22 cellular contexts compared by ENCODE assay signal in genomic region chr5:120538149-120538548, GRCh38.
A peak's percentile ranks its signal among the peaks of the same experiment; 100 is the strongest.
DNase-seq lines count a peak whose midpoint lies in the region; ATAC-seq and TF ChIP-seq lines count a peak whose summit lies in the region.
"Had no signal": no experiment of that assay in that cellular context is flagged by ENCODE, and none has a peak within 500 bp of the region (broad histone marks: within the 10 kb centered on the region; RNA-seq: fewer than 3 reads in every experiment).

No MANE protein-coding gene starts in this region.

- H3K27ac Mint-ChIP-seq in MCF 10A (ENCODE audit: low read depth, unreplicated experiment) (peak overlapping the region; percentile 79), nephron progenitor cell (no peak overlapping the region)
- H3K27ac Mint-ChIP-seq: CD14-positive monocyte; naive thymus-derived CD4-positive, alpha-beta T cell; progenitor cell of endocrine pancreas had no signal

- H3K36me3 Mint-ChIP-seq in MCF 10A (ENCODE audit: insufficient read depth, unreplicated experiment) (no peaks in the 10 kb centered on the region), nephron progenitor cell (ENCODE audit: low read depth) (no peaks in the 10 kb centered on the region)
- H3K36me3 Mint-ChIP-seq: activated naive CD4-positive, alpha-beta T cell treated with anti-CD3 and anti-CD28 coated beads, Interleukin-2, amount 50 U/mL, for 72 hours; CD14-positive monocyte; naive thymus-derived CD4-positive, alpha-beta T cell had no signal

- H3K4me3 Mint-ChIP-seq in MCF 10A (ENCODE audit: unreplicated experiment) (no peak overlapping the region), nephron progenitor cell (no peak overlapping the region)
- H3K4me3 Mint-ChIP-seq: CD14-positive monocyte; naive thymus-derived CD4-positive, alpha-beta T cell had no signal

- intact Hi-C loops in MCF 10A (cut with micrococcal nuclease) (loop anchor here (5.0 kb wide), 1 partner anchor 79 kb away; no protein-coding TSS in a partner anchor), breast epithelium (cut with DNase I; ENCODE audit: low total_unique reads) (no loop called here)

- peak; percentile 25 for DNase-seq in MCF 10A (ENCODE audit: unreplicated experiment)
- DNase-seq in breast epithelium (ENCODE audit: low spot score in 2 of 2) = no peak
- DNase-seq in amniotic epithelial cell (ENCODE audit: low read depth) = peak; percentile 27
- peak; percentile 6 to 36 for DNase-seq in foreskin keratinocyte
- DNase-seq in H7 = no peak
- DNase-seq in D341Med (ENCODE audit: low spot score) = no peak
- no peak for DNase-seq in stimulated activated CD4-positive, alpha-beta T cell treated with anti-CD3 and anti-CD28 coated beads, Interleukin-15, amount 100 ng/mL, for 24 hours
- no peak for DNase-seq in nephron progenitor cell
- DNase-seq: activated CD8-positive, alpha-beta memory T cell treated with anti-CD3 and anti-CD28 coated beads for 24 hours; DMS153; dorsolateral prefrontal cortex; GOT3; head of caudate nucleus; MV-4-11; naive thymus-derived CD4-positive, alpha-beta T cell; NCI-H2029; T-helper 9 cell had no signal

- peak; percentile 26 for ATAC-seq in foreskin keratinocyte
- ATAC-seq: activated naive CD4-positive, alpha-beta T cell treated with anti-CD3 and anti-CD28 coated beads, Interleukin-2, amount 50 U/mL, for 72 hours; naive thymus-derived CD4-positive, alpha-beta T cell had no signal

- no peaks in the 10 kb centered on the region for H3K36me3 ChIP-seq in breast epithelium
- H3K36me3 ChIP-seq in H7 (replicated peaks; ENCODE audit: control insufficient read depth, insufficient read depth, low read length) = no peaks in the 10 kb centered on the region
- H3K36me3 ChIP-seq: cardiac muscle cell had no signal

- H3K4me3 ChIP-seq in breast epithelium = no peak overlapping the region
- no peak overlapping the region for H3K4me3 ChIP-seq in H7 (ENCODE audit: insufficient read depth, low read depth, low read length)
- H3K4me3 ChIP-seq: cardiac muscle cell, dorsolateral prefrontal cortex had no signal

- TF ChIP-seq CTCF in MCF 10A (IDR thresholded peaks at IDR 0.05; ENCODE audit: unreplicated experiment) = no peak
- TF ChIP-seq CTCF in breast epithelium (IDR thresholded peaks at IDR 0.05) = no peak
- TF ChIP-seq CTCF in foreskin keratinocyte (conservative IDR thresholded peaks at IDR 0.05) = no peak
- TF ChIP-seq CTCF in nephron progenitor cell (IDR thresholded peaks at IDR 0.05) = no peak

- no TSS peak for BruUV-seq in MCF 10A (replicated peaks; lab: Mats Ljungman, UMichigan)

- TF ChIP-seq POLR2A in breast epithelium (IDR thresholded peaks at IDR 0.05) = no peak

- no peaks in the 10 kb centered on the region for H3K4me1 ChIP-seq in breast epithelium
- H3K4me1 ChIP-seq in foreskin keratinocyte = peaks cover 4% of the 10 kb centered on the region

- CTCF ChIA-PET in MCF 10A (lab: Yijun Ruan, JAX) = interaction anchor here (0.5 to 0.9 kb wide), 2 partner anchors 11 to 64 kb away, joined by 4 to 5 read pairs; no protein-coding TSS in a partner anchor

- H3K4me1 Mint-ChIP-seq in MCF 10A (ENCODE audit: insufficient read depth, unreplicated experiment) = peaks cover 27% of the 10 kb centered on the region
- no peaks in the 10 kb centered on the region for H3K4me1 Mint-ChIP-seq in nephron progenitor cell
- H3K4me1 Mint-ChIP-seq: naive thymus-derived CD4-positive, alpha-beta T cell had no signal

- H3K9me3 Mint-ChIP-seq in MCF 10A (ENCODE audit: unreplicated experiment) = no peaks in the 10 kb centered on the region
- H3K9me3 Mint-ChIP-seq in nephron progenitor cell = no peaks in the 10 kb centered on the region

- H3K27ac ChIP-seq in breast epithelium (no peak overlapping the region), foreskin keratinocyte (no peak overlapping the region)
- H3K27ac ChIP-seq: 22Rv1, cardiac muscle cell, dorsolateral prefrontal cortex had no signal

- H3K27me3 ChIP-seq in breast epithelium = no peaks in the 10 kb centered on the region
- no peaks in the 10 kb centered on the region for H3K27me3 ChIP-seq in foreskin keratinocyte
- H3K27me3 ChIP-seq in H7 (ENCODE audit: control insufficient read depth, insufficient read depth, low read length) = no peaks in the 10 kb centered on the region
- H3K27me3 ChIP-seq: cardiac muscle cell, dorsolateral prefrontal cortex had no signal

- POLR2A ChIA-PET in MCF 10A (lab: Yijun Ruan, JAX) = no interaction called here

- no peaks in the 10 kb centered on the region for H3K9me3 ChIP-seq in breast epithelium

- H3K27me3 Mint-ChIP-seq in MCF 10A (ENCODE audit: insufficient read depth, unreplicated experiment) (no peaks in the 10 kb centered on the region), nephron progenitor cell (ENCODE audit: low read depth, poor library complexity) (no peaks in the 10 kb centered on the region)
- H3K27me3 Mint-ChIP-seq: naive thymus-derived CD4-positive, alpha-beta T cell; progenitor cell of endocrine pancreas had no signal

Comparison
In these comparisons a context has a peak if more than half of its experiments do, and no peak if none do; other contexts are left out.
1. DNase-seq: peak in MCF 10A (single experiment), amniotic epithelial cell (single experiment) and foreskin keratinocyte (2 of 2); none in breast epithelium (0 of 2), H7 (single experiment), D341Med (single experiment), stimulated activated CD4-positive, alpha-beta T cell treated with anti-CD3 and anti-CD28 coated beads, Interleukin-15, amount 100 ng/mL, for 24 hours (single experiment) and nephron progenitor cell (single experiment).